In genomic region chr9:136418182-136419091, GRCh38 we compare ENCODE assay signal across 21 cellular contexts.
"Had no signal": no experiment of that assay in that cellular context is flagged by ENCODE, and none has a peak within 500 bp of the region (broad histone marks: within the 10 kb centered on the region; RNA-seq: fewer than 3 reads in every experiment).

No MANE protein-coding gene starts in this region.

- DNase-seq: activated CD4-positive, alpha-beta memory T cell treated with anti-CD3 and anti-CD28 coated beads, Interleukin-2, amount 10 ng/mL, durations not matched to agents 7 days and 5 days; activated CD4-positive, alpha-beta T cell treated with anti-CD3 and anti-CD28 coated beads for 4 hours; activated CD8-positive, alpha-beta memory T cell treated with anti-CD3 and anti-CD28 coated beads, Interleukin-2, amount 10 ng/mL, durations not matched to agents 7 days and 5 days; activated naive CD4-positive, alpha-beta T cell treated with Interleukin-2 at 50 U/mL for 16 hours; aorta; head of caudate nucleus; kidney; left lung; mammary epithelial cell; midbrain; nephron progenitor cell; stimulated activated CD4-positive, alpha-beta T cell treated with anti-CD3 and anti-CD28 coated beads, Interleukin-15, amount 100 ng/mL, for 24 hours; stimulated activated CD4-positive, alpha-beta T cell treated with anti-CD3 and anti-CD28 coated beads, Interleukin-2, amount 100 ng/mL, for 48 hours; testis had no signal

- H3K4me3 Mint-ChIP-seq: activated CD4-positive, alpha-beta memory T cell treated with anti-CD3 and anti-CD28 coated beads, Interleukin-2, amount 10 ng/mL, durations not matched to agents 7 days and 5 days; activated CD8-positive, alpha-beta memory T cell treated with anti-CD3 and anti-CD28 coated beads, Interleukin-2, amount 10 ng/mL, durations not matched to agents 7 days and 5 days; central memory CD8-positive, alpha-beta T cell; nephron progenitor cell; WTC11 had no signal

- H3K27me3 ChIP-seq: left lung, testis had no signal

- H3K9me3 Mint-ChIP-seq: activated CD4-positive, alpha-beta memory T cell treated with anti-CD3 and anti-CD28 coated beads, Interleukin-2, amount 10 ng/mL, durations not matched to agents 7 days and 5 days; activated T-helper 2 cell treated with anti-CD3 and anti-CD28 coated beads, Interferon-gamma antibody, Interleukin-2, Interleukin-4, amounts not matched to agents 10 μg/mL and 5 μg/mL and 100 μg/mL, durations not matched to agents 14 hours and 24 hours and 36 hours; central memory CD8-positive, alpha-beta T cell; nephron progenitor cell; WTC11 had no signal

- H3K27me3 Mint-ChIP-seq: activated CD4-positive, alpha-beta memory T cell treated with anti-CD3 and anti-CD28 coated beads, Interleukin-2, amount 10 ng/mL, durations not matched to agents 7 days and 5 days; activated CD8-positive, alpha-beta memory T cell treated with anti-CD3 and anti-CD28 coated beads, Interleukin-2, amount 10 ng/mL, durations not matched to agents 7 days and 5 days; central memory CD8-positive, alpha-beta T cell had no signal

- H3K9me3 ChIP-seq: left lung, testis had no signal

- H3K27ac ChIP-seq: coronary artery, left lung, testis had no signal

- FAIRE-seq: endometrium, frontal cortex, kidney, TTC549 had no signal

- ATAC-seq: activated CD8-positive, alpha-beta memory T cell treated with anti-CD3 and anti-CD28 coated beads, Interleukin-2, amount 10 ng/mL, durations not matched to agents 7 days and 5 days; left lung; WTC11 had no signal

- H3K4me3 ChIP-seq: coronary artery, left lung, testis had no signal

- H3K27ac Mint-ChIP-seq: activated CD4-positive, alpha-beta memory T cell treated with anti-CD3 and anti-CD28 coated beads, Interleukin-2, amount 10 ng/mL, durations not matched to agents 7 days and 5 days; activated CD8-positive, alpha-beta memory T cell treated with anti-CD3 and anti-CD28 coated beads, Interleukin-2, amount 10 ng/mL, durations not matched to agents 7 days and 5 days; activated T-helper 2 cell treated with anti-CD3 and anti-CD28 coated beads, Interferon-gamma antibody, Interleukin-2, Interleukin-4, amounts not matched to agents 10 μg/mL and 5 μg/mL and 100 μg/mL, durations not matched to agents 14 hours and 24 hours and 36 hours; nephron progenitor cell; WTC11 had no signal

- H3K4me1 Mint-ChIP-seq: activated CD8-positive, alpha-beta memory T cell treated with anti-CD3 and anti-CD28 coated beads, Interleukin-2, amount 10 ng/mL, durations not matched to agents 7 days and 5 days; central memory CD8-positive, alpha-beta T cell; nephron progenitor cell; WTC11 had no signal

- H3K4me1 ChIP-seq: left lung, testis had no signal
